ENCODE assay signal across 17 cellular contexts in the genomic region with DNA sequence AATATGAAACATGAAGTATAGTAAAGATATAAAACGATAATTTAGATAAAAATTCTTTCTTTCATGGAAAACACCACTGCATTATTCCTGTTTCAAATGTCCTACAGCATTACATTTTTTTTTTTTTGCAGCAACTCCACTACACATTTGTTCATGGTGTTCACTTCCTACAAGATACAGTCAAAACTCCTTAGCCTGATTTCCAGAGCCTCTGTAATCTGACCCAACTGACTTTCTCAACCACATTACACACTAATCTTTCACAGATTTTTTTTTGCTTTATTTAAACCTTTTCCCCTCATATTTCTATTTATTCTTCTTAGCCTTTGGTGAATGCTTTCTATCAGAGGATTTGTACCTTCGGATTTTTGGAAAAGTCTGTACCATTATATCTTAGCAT.
A peak's percentile ranks its signal among the peaks of the same experiment; 100 is the strongest.
DNase-seq lines count a peak whose midpoint lies in the region; ATAC-seq lines count a peak whose summit lies in the region.
"Had no signal": no experiment of that assay in that cellular context is flagged by ENCODE, and none has a peak within 500 bp of the region (broad histone marks: within the 10 kb centered on the region; RNA-seq: fewer than 3 reads in every experiment).

No MANE protein-coding gene starts in this region.

- H3K9me3 Mint-ChIP-seq in activated CD4-positive, alpha-beta T cell treated with anti-CD3 and anti-CD28 coated beads, Interleukin-2, amount 10 ng/mL, durations not matched to agents 24 days and 14 days = peaks cover 13% of the 10 kb centered on the region
- H3K9me3 Mint-ChIP-seq: CD8-positive, alpha-beta T cell; HFFc6 had no signal

- intact Hi-C loops in activated CD4-positive, alpha-beta T cell treated with anti-CD3 and anti-CD28 coated beads, Interleukin-2, amount 10 ng/mL, durations not matched to agents 24 days and 14 days (cut with micrococcal nuclease) = loop anchor here (2.0 to 10.0 kb wide), 2 partner anchors 28 to 180 kb away; a partner anchor contains a TSS

- H3K27ac Mint-ChIP-seq in activated CD4-positive, alpha-beta T cell treated with anti-CD3 and anti-CD28 coated beads, Interleukin-2, amount 10 ng/mL, durations not matched to agents 24 days and 14 days = peak overlapping the region; percentile 74
- H3K27ac Mint-ChIP-seq: CD8-positive, alpha-beta T cell; HFFc6 had no signal

- no peaks in the 10 kb centered on the region for H3K27me3 Mint-ChIP-seq in activated CD4-positive, alpha-beta T cell treated with anti-CD3 and anti-CD28 coated beads, Interleukin-2, amount 10 ng/mL, durations not matched to agents 24 days and 14 days

- DNase-seq in activated CD4-positive, alpha-beta T cell treated with anti-CD3 and anti-CD28 coated beads, Interleukin-2, amount 10 ng/mL, durations not matched to agents 24 days and 14 days = no peak
- DNase-seq in activated CD4-positive, alpha-beta T cell treated with anti-CD3 and anti-CD28 coated beads, Interleukin-2, amount 50 U/mL, for 4 hours = no peak
- DNase-seq in RPMI7951 (ENCODE audit: low read depth) = peak; percentile 18
- DNase-seq in amniotic epithelial cell (ENCODE audit: low read depth) = peak; percentile 33
- peak; percentile 65 for DNase-seq in iris pigment epithelial cell (ENCODE audit: low read depth)
- no peak for DNase-seq in islet precursor cell
- no peak for DNase-seq in midbrain (lab: John Stamatoyannopoulos, UW)
- DNase-seq: CD8-positive, alpha-beta T cell; DMS79; HFFc6; MM.1S; NCI-H1105 treated with DMSO at 0.1 percent for 48 hours; NCI-H1694 treated with DMSO at 0.1 percent for 48 hours; NCI-H446 treated with DMSO at 0.1 percent for 48 hours; NK-92 treated with Interleukin-12 subunit alpha and Interleukin-12 subunit beta, amount 100 ng/mL, for 24 hours had no signal

- peaks cover 39% of the 10 kb centered on the region for H3K4me1 Mint-ChIP-seq in activated CD4-positive, alpha-beta T cell treated with anti-CD3 and anti-CD28 coated beads, Interleukin-2, amount 10 ng/mL, durations not matched to agents 24 days and 14 days

- H3K4me3 Mint-ChIP-seq in activated CD4-positive, alpha-beta T cell treated with anti-CD3 and anti-CD28 coated beads, Interleukin-2, amount 10 ng/mL, durations not matched to agents 24 days and 14 days = no peak overlapping the region
- H3K4me3 Mint-ChIP-seq: CD8-positive, alpha-beta T cell; HFFc6 had no signal

- peaks cover 41% of the 10 kb centered on the region for H3K36me3 Mint-ChIP-seq in activated CD4-positive, alpha-beta T cell treated with anti-CD3 and anti-CD28 coated beads, Interleukin-2, amount 10 ng/mL, durations not matched to agents 24 days and 14 days (ENCODE audit: low read depth)
- H3K36me3 Mint-ChIP-seq: CD8-positive, alpha-beta T cell had no signal

- no peak for ATAC-seq in HG03520 (IDR thresholded peaks at IDR 0.05; ENCODE audit: unreplicated experiment)
- ATAC-seq: CD8-positive, alpha-beta T cell; Right ventricle myocardium inferior had no signal

Comparison
In these comparisons a context has a peak if more than half of its experiments do, and no peak if none do; other contexts are left out.
1. DNase-seq: peak in RPMI7951 (single experiment), amniotic epithelial cell (single experiment) and iris pigment epithelial cell (single experiment); none in activated CD4-positive, alpha-beta T cell treated with anti-CD3 and anti-CD28 coated beads, Interleukin-2, amount 10 ng/mL, durations not matched to agents 24 days and 14 days (single experiment), activated CD4-positive, alpha-beta T cell treated with anti-CD3 and anti-CD28 coated beads, Interleukin-2, amount 50 U/mL, for 4 hours (0 of 2), islet precursor cell (single experiment) and midbrain (single experiment).